Comparison of ENCODE assay signal across 8 cellular contexts in the genomic region with DNA sequence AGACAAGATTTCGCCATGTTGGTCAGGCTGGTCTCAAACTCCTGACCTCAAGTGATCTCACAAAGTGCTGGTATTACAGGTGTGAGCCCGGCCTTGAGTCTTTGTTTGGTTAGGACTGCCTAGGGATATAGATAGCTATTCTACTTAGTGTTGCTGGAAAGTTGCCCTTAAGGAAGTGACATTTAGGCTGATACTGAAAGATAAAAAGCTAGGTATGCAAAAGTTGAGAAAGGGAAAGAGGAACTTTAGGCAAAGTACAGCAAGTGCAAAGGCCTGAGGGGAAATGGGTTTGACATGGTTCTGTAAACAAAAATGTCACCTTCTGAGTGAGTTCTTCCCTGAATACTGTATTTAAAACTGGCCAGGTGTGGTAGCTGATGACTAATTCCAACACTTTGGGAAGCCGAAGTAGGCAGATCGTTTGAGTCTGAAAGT.
DNase-seq lines count a peak whose midpoint lies in the region; ATAC-seq and TF ChIP-seq lines count a peak whose summit lies in the region.

No MANE protein-coding gene starts in this region.

- peaks cover 0 to 3% (median 0%) of the 10 kb centered on the region in 7 donors for H3K9me3 Mint-ChIP-seq in CD14-positive monocyte
- H3K9me3 Mint-ChIP-seq in effector memory CD8-positive, alpha-beta T cell, result no peaks in the 10 kb centered on the region
- no peaks in the 10 kb centered on the region for H3K9me3 Mint-ChIP-seq in stimulated activated effector memory CD8-positive, alpha-beta T cell treated with anti-CD3 and anti-CD28 coated beads, Interleukin-12 subunit alpha, Interleukin-12 subunit beta, amount 100 ng/mL, for 72 hours

- peaks cover 90% of the 10 kb centered on the region for H3K79me2 ChIP-seq in KMS-11 (ENCODE audit: insufficient read depth, low read depth)

- intact Hi-C loops in CD14-positive monocyte (cut with micrococcal nuclease), result no loop called here

- peak overlapping the region; percentile 46; the same call in 1 of the 2 replicates for H3K27ac ChIP-seq in KMS-11
- no peak overlapping the region for H3K27ac ChIP-seq in coronary artery

- peaks cover 92% of the 10 kb centered on the region for H3K4me1 ChIP-seq in KMS-11 (ENCODE audit: low read depth, poor library complexity, severe bottlenecking)

- H3K4me3 ChIP-seq in KMS-11 (IDR thresholded peaks at IDR 0.05; ENCODE audit: insufficient read depth, low read depth, low read length) (no peak overlapping the region), foreskin fibroblast (ENCODE audit: low read depth in 1 of 2, low read length in 2 of 2) (no peak overlapping the region), coronary artery (no peak overlapping the region)

- H2AFZ ChIP-seq in KMS-11 (ENCODE audit: low read depth), result no peak overlapping the region

- no peak for TF ChIP-seq CTCF in CD14-positive monocyte (IDR thresholded peaks at IDR 0.05)
- TF ChIP-seq CTCF in KMS-11 (conservative IDR thresholded peaks at IDR 0.05; ENCODE audit: low read depth, low read length), result no peak
- no peak for TF ChIP-seq CTCF in foreskin fibroblast (IDR thresholded peaks at IDR 0.05; ENCODE audit: low read depth, low read length)
- TF ChIP-seq CTCF in coronary artery (IDR thresholded peaks at IDR 0.05), result no peak

- no peaks in the 10 kb centered on the region for H3K27me3 Mint-ChIP-seq in CD14-positive monocyte (ENCODE audit: low read depth in 3 of 3)
- H3K27me3 Mint-ChIP-seq in effector memory CD8-positive, alpha-beta T cell, result no peaks in the 10 kb centered on the region

- DNase-seq in CD14-positive monocyte (ENCODE audit: low spot score) (no peak), GM19238 (ENCODE audit: insufficient read length, low spot score) (peak; percentile 13), foreskin fibroblast (no peak), coronary artery (ENCODE audit: low spot score) (no peak)
- no peak for DNase-seq in effector memory CD8-positive, alpha-beta T cell
- DNase-seq in stimulated activated effector memory CD8-positive, alpha-beta T cell treated with anti-CD3 and anti-CD28 coated beads, Interleukin-12 subunit alpha, Interleukin-12 subunit beta, amount 100 ng/mL, for 72 hours (ENCODE audit: low spot score in 2 of 2), result no peak

- peaks cover 22% of the 10 kb centered on the region for H3K4me1 Mint-ChIP-seq in CD14-positive monocyte
- H3K4me1 Mint-ChIP-seq in effector memory CD8-positive, alpha-beta T cell (ENCODE audit: low read depth in 2 of 2), result peaks cover 30 to 47% of the 10 kb centered on the region in 2 donors
- H3K4me1 Mint-ChIP-seq in stimulated activated effector memory CD8-positive, alpha-beta T cell treated with anti-CD3 and anti-CD28 coated beads, Interleukin-12 subunit alpha, Interleukin-12 subunit beta, amount 100 ng/mL, for 72 hours, result peaks cover 48% of the 10 kb centered on the region

- peaks cover 16 to 26% of the 10 kb centered on the region in 2 donors for H3K36me3 Mint-ChIP-seq in CD14-positive monocyte
- H3K36me3 Mint-ChIP-seq in effector memory CD8-positive, alpha-beta T cell (ENCODE audit: insufficient read depth), result peaks cover 11% of the 10 kb centered on the region
- peaks cover 14% of the 10 kb centered on the region for H3K36me3 Mint-ChIP-seq in stimulated activated effector memory CD8-positive, alpha-beta T cell treated with anti-CD3 and anti-CD28 coated beads, Interleukin-12 subunit alpha, Interleukin-12 subunit beta, amount 100 ng/mL, for 72 hours

- H3K4me2 ChIP-seq in KMS-11, result peak overlapping the region; percentile 72

- no peak for ATAC-seq in effector memory CD8-positive, alpha-beta T cell (replicated peaks)
- no peak for ATAC-seq in SK-N-SH treated with all-trans-retinoic acid at 6 μM for 48 hours
- no peak for ATAC-seq in stimulated activated effector memory CD8-positive, alpha-beta T cell treated with anti-CD3 and anti-CD28 coated beads, Interleukin-12 subunit alpha, Interleukin-12 subunit beta, amount 100 ng/mL, for 72 hours

- H3K27me3 ChIP-seq in KMS-11 (ENCODE audit: insufficient read depth, low read depth), result no peaks in the 10 kb centered on the region

- H3K9ac ChIP-seq in KMS-11, result no peak overlapping the region

- H4K20me1 ChIP-seq in KMS-11 (ENCODE audit: insufficient read depth), result no peaks in the 10 kb centered on the region

- H3K27ac Mint-ChIP-seq in CD14-positive monocyte, result peak overlapping the region; percentile 43 to 85 (median 70)
- H3K27ac Mint-ChIP-seq in effector memory CD8-positive, alpha-beta T cell, result peak overlapping the region; percentile 9 to 33
- no peak overlapping the region for H3K27ac Mint-ChIP-seq in stimulated activated effector memory CD8-positive, alpha-beta T cell treated with anti-CD3 and anti-CD28 coated beads, Interleukin-12 subunit alpha, Interleukin-12 subunit beta, amount 100 ng/mL, for 72 hours

- no peak overlapping the region for H3K4me3 Mint-ChIP-seq in CD14-positive monocyte
- no peak overlapping the region for H3K4me3 Mint-ChIP-seq in effector memory CD8-positive, alpha-beta T cell
- no peak overlapping the region for H3K4me3 Mint-ChIP-seq in stimulated activated effector memory CD8-positive, alpha-beta T cell treated with anti-CD3 and anti-CD28 coated beads, Interleukin-12 subunit alpha, Interleukin-12 subunit beta, amount 100 ng/mL, for 72 hours

- H3K36me3 ChIP-seq in KMS-11 (ENCODE audit: insufficient read depth), result no peaks in the 10 kb centered on the region

TF ChIP-seq in SK-N-SH treated with all-trans-retinoic acid at 6 μM for 48 hours, 23 proteins besides CTCF, POLR2A, EP300 and RAD21:
- TF ChIP-seq POU6F1 (CRISPR knock-in tag; IDR thresholded peaks at IDR 0.05; ENCODE audit: borderline replicate concordance, low read depth) (no peak), ISL1 (CRISPR knock-in tag; IDR thresholded peaks at IDR 0.05) (no peak), RARB (CRISPR knock-in tag; IDR thresholded peaks at IDR 0.05) (no peak), ZFP30 (CRISPR knock-in tag; IDR thresholded peaks at IDR 0.05) (no peak), ZC3H10 (CRISPR knock-in tag; IDR thresholded peaks at IDR 0.05) (no peak), BACH2 (CRISPR knock-in tag; IDR thresholded peaks at IDR 0.05; ENCODE audit: borderline replicate concordance) (no peak), ZNF565 (CRISPR knock-in tag; conservative IDR thresholded peaks at IDR 0.05; ENCODE audit: low read depth) (no peak), GLIS3 (CRISPR knock-in tag; IDR thresholded peaks at IDR 0.05) (no peak), CSDC2 (CRISPR knock-in tag; IDR thresholded peaks at IDR 0.05) (no peak), OSR1 (CRISPR knock-in tag; IDR thresholded peaks at IDR 0.05) (no peak)
